ENCODE assay signal across 1 cellular context in genomic region chr6:158854214-158855101, GRCh38.
A peak's percentile ranks its signal among the peaks of the same experiment; 100 is the strongest.
TF ChIP-seq lines count a peak whose summit lies in the region.

No MANE protein-coding gene starts in this region.

TF ChIP-seq in K562, 482 proteins besides CTCF, POLR2A, EP300 and RAD21 (continued from another document and continues in another):
- TF ChIP-seq NRF1 (conservative IDR thresholded peaks at IDR 0.05 in 1 of 2, IDR thresholded peaks at IDR 0.05 in 1 of 2): 0 out of 4 replicates have a peak, but pooled peaks of 1 of the 2 experiments have one; percentile 25
- TF ChIP-seq ZNF644 (tag; IDR thresholded peaks at IDR 0.05; ENCODE audit: low read depth): no peak; the same call in 1 of the 2 replicates
- TF ChIP-seq NFYB (IDR thresholded peaks at IDR 0.05; ENCODE audit: extremely low read depth, insufficient read length): no peak
- no peak for TF ChIP-seq HMG20A (CRISPR knock-in tag; conservative IDR thresholded peaks at IDR 0.05)
- no peak for TF ChIP-seq ZC3H4 (CRISPR knock-in tag; IDR thresholded peaks at IDR 0.05; ENCODE audit: borderline replicate concordance)
- TF ChIP-seq ZFP36 (IDR thresholded peaks at IDR 0.05; ENCODE audit: low read depth, low read length, partially characterized antibody): no peak
- no peak for TF ChIP-seq ZNF232 (CRISPR knock-in tag; IDR thresholded peaks at IDR 0.05)
- TF ChIP-seq CEBPG (CRISPR knock-in tag; IDR thresholded peaks at IDR 0.05): no peak
- no peak for TF ChIP-seq CEBPG (tag; conservative IDR thresholded peaks at IDR 0.05 in 1 of 2, IDR thresholded peaks at IDR 0.05 in 1 of 2)
- TF ChIP-seq POLR2G (IDR thresholded peaks at IDR 0.05; ENCODE audit: low read depth, low read length): no peak
- no peak for TF ChIP-seq SLC30A9 (CRISPR knock-in tag; IDR thresholded peaks at IDR 0.05)
- TF ChIP-seq RBM39 (optimal IDR thresholded peaks at IDR 0.05; ENCODE audit: low read depth, low read length): no peak
- peak in 1 of 2 experiments; percentile 58; a peak in 3 of 4 replicates for TF ChIP-seq ZNF318 (IDR thresholded peaks at IDR 0.05; ENCODE audit: borderline replicate concordance in 1 of 2, low read depth in 1 of 2)
- no peak for TF ChIP-seq TFAP4 (CRISPR knock-in tag; IDR thresholded peaks at IDR 0.05; ENCODE audit: borderline replicate concordance)
- TF ChIP-seq SP2 (IDR thresholded peaks at IDR 0.05; ENCODE audit: extremely low read depth, low read depth, low read length, poor library complexity, severe bottlenecking): no peak
- no peak for TF ChIP-seq ARID3B (CRISPR knock-in tag; IDR thresholded peaks at IDR 0.05; ENCODE audit: borderline replicate concordance)
- no peak for TF ChIP-seq CTCFL (IDR thresholded peaks at IDR 0.05; ENCODE audit: borderline replicate concordance, insufficient read depth, low read depth, low read length, poor library complexity, severe bottlenecking)
- peak; percentile 61 for TF ChIP-seq CBFA2T2 (conservative IDR thresholded peaks at IDR 0.05)
- no peak for TF ChIP-seq NFATC3 (IDR thresholded peaks at IDR 0.05)
- TF ChIP-seq KDM1A (IDR thresholded peaks at IDR 0.05): peak; percentile 72 to 75
- TF ChIP-seq ZNF263 (CRISPR knock-in tag; IDR thresholded peaks at IDR 0.05; ENCODE audit: borderline replicate concordance): no peak
- no peak for TF ChIP-seq ZNF507 (tag; conservative IDR thresholded peaks at IDR 0.05)
- no peak for TF ChIP-seq GTF3C2 (IDR thresholded peaks at IDR 0.05; ENCODE audit: borderline replicate concordance, extremely low read depth, insufficient read length)
- no peak for TF ChIP-seq ZNF449 (CRISPR knock-in tag; IDR thresholded peaks at IDR 0.05)
- TF ChIP-seq HOMEZ (CRISPR knock-in tag; IDR thresholded peaks at IDR 0.05): no peak; the same call in 1 of the 2 replicates
- TF ChIP-seq ZNF445 (CRISPR knock-in tag; IDR thresholded peaks at IDR 0.05; ENCODE audit: low read depth): no peak
- peak; percentile 64 for TF ChIP-seq MTA2 (IDR thresholded peaks at IDR 0.05; ENCODE audit: low read depth)
- no peak for TF ChIP-seq MEF2A (IDR thresholded peaks at IDR 0.05; ENCODE audit: control insufficient read depth, low read depth, low read length)
- no peak for TF ChIP-seq NCOA4 (IDR thresholded peaks at IDR 0.05; ENCODE audit: partially characterized antibody)
- TF ChIP-seq ZNF778 (CRISPR knock-in tag; IDR thresholded peaks at IDR 0.05): no peak
- TF ChIP-seq GTF2E2 (tag; IDR thresholded peaks at IDR 0.05): peak; percentile 87; the same call in 1 of the 2 replicates
- peak; percentile 92 for TF ChIP-seq SMARCC2 (IDR thresholded peaks at IDR 0.05; ENCODE audit: low read depth)
- TF ChIP-seq ZNF121 (CRISPR knock-in tag; conservative IDR thresholded peaks at IDR 0.05): no peak
- peak; percentile 30 for TF ChIP-seq ZBTB8A (IDR thresholded peaks at IDR 0.05; ENCODE audit: partially characterized antibody)
- peak; percentile 70; the same call in 1 of the 2 replicates for TF ChIP-seq NCOA1 (IDR thresholded peaks at IDR 0.05; ENCODE audit: low read depth)
- no peak for TF ChIP-seq ZNF347 (CRISPR knock-in tag; IDR thresholded peaks at IDR 0.05; ENCODE audit: low read depth)
- TF ChIP-seq SMC3 (conservative IDR thresholded peaks at IDR 0.05; ENCODE audit: insufficient read depth, low read depth, low read length): no peak
- no peak for TF ChIP-seq SIN3A (IDR thresholded peaks at IDR 0.05; ENCODE audit: borderline replicate concordance in 2 of 2, control insufficient read depth in 1 of 2, low read depth in 2 of 2, low read length in 2 of 2)
- TF ChIP-seq RBM15 (IDR thresholded peaks at IDR 0.05; ENCODE audit: insufficient read depth, low read length): no peak
- no peak for TF ChIP-seq ESRRB (CRISPR knock-in tag; IDR thresholded peaks at IDR 0.05; ENCODE audit: borderline replicate concordance)
- TF ChIP-seq MAFK (IDR thresholded peaks at IDR 0.05; ENCODE audit: low read length): peak; percentile 90
- TF ChIP-seq ATF6 (CRISPR knock-in tag; IDR thresholded peaks at IDR 0.05): no peak
- TF ChIP-seq RFX7 (CRISPR knock-in tag; IDR thresholded peaks at IDR 0.05): no peak; the same call in 1 of the 2 replicates
